3 cellular contexts compared by ENCODE assay signal in genomic region chr11:43984039-43984438, GRCh38.
TF ChIP-seq lines count a peak whose summit lies in the region.

No MANE protein-coding gene starts in this region.

TF ChIP-seq in A549, 52 proteins besides CTCF, POLR2A, EP300 and RAD21:
- TF ChIP-seq RFX5 (IDR thresholded peaks at IDR 0.05) (no peak), REST (IDR thresholded peaks at IDR 0.05) (no peak), MAZ (IDR thresholded peaks at IDR 0.05; ENCODE audit: borderline replicate concordance, low read depth, low read length) (no peak), JUN (IDR thresholded peaks at IDR 0.05) (no peak), FOSL2 (IDR thresholded peaks at IDR 0.05) (no peak), FOSL2 (CRISPR knock-in tag; IDR thresholded peaks at IDR 0.05) (no peak), NFE2L2 (conservative IDR thresholded peaks at IDR 0.05; ENCODE audit: low read length) (no peak), HOXA7 (CRISPR knock-in tag; IDR thresholded peaks at IDR 0.05) (no peak), HMGXB4 (CRISPR knock-in tag; IDR thresholded peaks at IDR 0.05; ENCODE audit: borderline replicate concordance) (no peak), EHF (CRISPR knock-in tag; IDR thresholded peaks at IDR 0.05) (no peak)
TF ChIP-seq in A549: peak in this region for 0.

TF ChIP-seq in K562, 482 proteins besides CTCF, POLR2A, EP300 and RAD21:
- TF ChIP-seq ATF3 (IDR thresholded peaks at IDR 0.05) (peak; percentile 80), ATF3 (CRISPR knock-in tag; conservative IDR thresholded peaks at IDR 0.05) (no peak), NBN (IDR thresholded peaks at IDR 0.05; ENCODE audit: low read depth) (no peak), IRF9 (tag; IDR thresholded peaks at IDR 0.05) (peak; percentile 61; the same call in 1 of the 2 replicates), CEBPG (CRISPR knock-in tag; IDR thresholded peaks at IDR 0.05) (peak; percentile 63), CEBPG (tag; conservative IDR thresholded peaks at IDR 0.05 in 1 of 2, IDR thresholded peaks at IDR 0.05 in 1 of 2) (peak; percentile 64 to 85), TRIM24 (IDR thresholded peaks at IDR 0.05) (peak in 1 of 2 experiments; percentile 25; a peak in 2 of 4 replicates), MYC (IDR thresholded peaks at IDR 0.05; ENCODE audit: low read depth, low read length) (peak; percentile 75), MYC (CRISPR knock-in tag; IDR thresholded peaks at IDR 0.05; ENCODE audit: borderline replicate concordance, low read depth) (no peak), L3MBTL2 (IDR thresholded peaks at IDR 0.05) (peak; percentile 42; the same call in 1 of the 2 replicates), CBX1 (IDR thresholded peaks at IDR 0.05; ENCODE audit: low read depth) (no peak), MGA (IDR thresholded peaks at IDR 0.05) (peak; percentile 47)

TF ChIP-seq in liver, 16 proteins besides CTCF, POLR2A, EP300 and RAD21:
- peak; percentile 20 for TF ChIP-seq ATF3 (IDR thresholded peaks at IDR 0.05)
- no peak for TF ChIP-seq RXRA (IDR thresholded peaks at IDR 0.05)
- TF ChIP-seq FOXA1 (IDR thresholded peaks at IDR 0.05) = no peak
